In the genomic region with DNA sequence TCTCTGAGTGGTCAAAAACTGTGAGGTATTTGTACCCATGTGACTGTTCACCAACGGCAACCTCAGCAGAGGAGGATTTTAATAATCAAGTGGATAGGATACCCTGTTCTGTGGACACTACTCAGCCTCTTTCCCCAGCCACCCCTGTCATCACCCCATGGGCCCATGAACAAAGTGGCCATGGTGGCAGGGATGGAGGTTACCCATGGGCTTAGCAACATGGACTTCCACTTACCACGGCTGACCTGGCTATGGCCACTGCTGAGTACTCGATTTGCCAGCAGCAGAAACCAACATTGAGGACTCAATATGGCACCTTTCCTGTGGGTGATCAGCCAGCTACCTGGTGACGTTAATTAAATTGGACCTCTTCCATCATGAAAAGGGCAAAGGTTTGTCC, we compare ENCODE assay signal across 35 cellular contexts.
"Had no signal": no experiment of that assay in that cellular context is flagged by ENCODE, and none has a peak within 500 bp of the region (broad histone marks: within the 10 kb centered on the region; RNA-seq: fewer than 3 reads in every experiment).

No MANE protein-coding gene starts in this region.

- DNase-seq: Karpas-422, Kasumi-1, KBM-7, KG1, MG63, MM.1S, MV-4-11, NCI-H1048, NCI-H1092, NCI-H1092 treated with DMSO at 0.1 percent for 48 hours, NCI-H1105, NCI-H1105 treated with DMSO at 0.1 percent for 48 hours, NCI-H1417, NCI-H1417 treated with DMSO at 0.1 percent for 48 hours, NCI-H1436, NCI-H1436 treated with DMSO at 0.1 percent for 48 hours, NCI-H146, NCI-H1694, NCI-H1694 treated with DMSO at 0.1 percent for 48 hours, NCI-H187, NCI-H187 treated with DMSO at 0.1 percent for 48 hours, NCI-H1930, NCI-H2029, NCI-H2029 treated with DMSO at 0.1 percent for 48 hours, NCI-H2081, NCI-H2081 treated with DMSO at 0.1 percent for 48 hours, NCI-H2107, NCI-H2171, NCI-H2171 treated with DMSO at 0.1 percent for 48 hours, NCI-H2227 treated with DMSO at 0.1 percent for 48 hours, NCI-H226, NCI-H345, NCI-H446, NCI-H446 treated with DMSO at 0.1 percent for 48 hours, NCI-H510A had no signal
